Comparison of ENCODE assay signal across 14 cellular contexts in the genomic region with DNA sequence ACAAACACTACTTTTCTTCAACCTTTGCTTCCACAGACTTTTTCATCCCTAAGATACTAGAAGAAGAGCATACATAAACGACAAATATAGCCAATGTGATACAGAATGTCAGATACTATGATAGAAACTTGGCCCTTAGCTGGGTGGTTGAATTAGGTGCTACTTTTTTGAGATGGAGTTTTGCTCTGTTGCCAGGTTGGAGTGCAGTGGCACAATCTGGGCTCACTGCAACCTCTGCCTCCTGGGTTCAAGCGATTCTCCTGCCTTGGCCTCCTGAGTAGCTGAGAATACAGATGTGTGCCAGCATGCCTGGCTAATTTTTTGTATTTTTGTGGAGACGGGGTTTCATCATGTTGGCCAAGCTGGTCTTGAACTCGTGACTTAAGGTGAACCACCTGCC. TPM values are rescaled to one million over a fixed set of nuclear protein-coding genes. Genes with fewer than 3 reads are reported as not detected.
DNase-seq lines count a peak whose midpoint lies in the region; ATAC-seq, FAIRE-seq and TF ChIP-seq lines count a peak whose summit lies in the region.
"Had no signal": no experiment of that assay in that cellular context is flagged by ENCODE, and none has a peak within 500 bp of the region (broad histone marks: within the 10 kb centered on the region; RNA-seq: fewer than 3 reads in every experiment).

No MANE protein-coding gene starts in this region.

- ATAC-seq in CD4-positive, CD25-positive, alpha-beta regulatory T cell (ENCODE audit: low read depth in 2 of 2) = no peak
- ATAC-seq in GM18505 (IDR thresholded peaks at IDR 0.05; ENCODE audit: unreplicated experiment) (no peak), GM19351 (IDR thresholded peaks at IDR 0.05; ENCODE audit: unreplicated experiment) (no peak)
- ATAC-seq: gastrocnemius medialis, sciatic nerve had no signal

- H2BK5ac ChIP-seq in H9 (ENCODE audit: insufficient read length, low read length) = no peak overlapping the region

- no peak overlapping the region for H2BK120ac ChIP-seq in H9 (ENCODE audit: low read depth, low read length, poor library complexity, severe bottlenecking)

- no peaks in the 10 kb centered on the region for H3K9me3 ChIP-seq in CD4-positive, CD25-positive, alpha-beta regulatory T cell (ENCODE audit: control insufficient read depth in 2 of 2, low read length in 2 of 2)
- no peaks in the 10 kb centered on the region for H3K9me3 ChIP-seq in H9 (ENCODE audit: control insufficient read depth, low read depth, low read length)
- H3K9me3 ChIP-seq in keratinocyte (ENCODE audit: control insufficient read depth, low read depth, low read length) = no peaks in the 10 kb centered on the region
- H3K9me3 ChIP-seq: gastrocnemius medialis had no signal

- H4K20me1 ChIP-seq in H9 (ENCODE audit: control insufficient read depth, insufficient read depth, insufficient read length) = no peaks in the 10 kb centered on the region
- peaks cover 44% of the 10 kb centered on the region for H4K20me1 ChIP-seq in keratinocyte (ENCODE audit: control insufficient read depth, extremely low read depth, insufficient read depth, low read length)

- H3K18ac ChIP-seq in H9 (ENCODE audit: insufficient read length, low read depth, low read length) = no peak overlapping the region

- H2AFZ ChIP-seq in H9 (ENCODE audit: low read length) = no peak overlapping the region
- no peak overlapping the region for H2AFZ ChIP-seq in keratinocyte (ENCODE audit: control insufficient read depth, low read length)

- peaks cover 5% of the 10 kb centered on the region for H3K23me2 ChIP-seq in H9 (ENCODE audit: insufficient read length, low read depth, low read length, poor library complexity, severe bottlenecking)

- dilution Hi-C loops in keratinocyte (cut with MboI; ENCODE audit: extremely low pct_ligation_motif_present, low sequenced_read_pairs) = no loop called here

- no peak overlapping the region for H3K23ac ChIP-seq in H9 (ENCODE audit: insufficient read length, low read depth, low read length)

- H3T11ph ChIP-seq in H9 (ENCODE audit: low read length) = no peak overlapping the region

- H3K9me3 Mint-ChIP-seq in CD4-positive, CD25-positive, alpha-beta regulatory T cell = no peaks in the 10 kb centered on the region
- H3K9me3 Mint-ChIP-seq in H9 = peaks cover 2 to 3% of the 10 kb centered on the region in 2 experiments; a peak in 2 of 5 replicates
- H3K9me3 Mint-ChIP-seq in activated T-helper 1 cell treated with anti-CD3 and anti-CD28 coated beads, Interleukin-12 subunit alpha, Interleukin-12 subunit beta, Interleukin-2, Interleukin-4 antibody, amounts not matched to agents 30 ng/mL and 10 ng/mL and 1 ng/mL, durations not matched to agents 14 hours and 24 hours and 36 hours = no peaks in the 10 kb centered on the region

- no peak overlapping the region for H2BK12ac ChIP-seq in H9 (ENCODE audit: insufficient read length, low read depth, low read length)

- H3K36me3 Mint-ChIP-seq in CD4-positive, CD25-positive, alpha-beta regulatory T cell = peaks cover 32% of the 10 kb centered on the region
- peaks cover 47 to 73% (median 57%) of the 10 kb centered on the region in 3 experiments for H3K36me3 Mint-ChIP-seq in H9 (ENCODE audit: insufficient read depth in 1 of 3, low read depth in 3 of 3)
- H3K36me3 Mint-ChIP-seq in activated T-helper 1 cell treated with anti-CD3 and anti-CD28 coated beads, Interleukin-12 subunit alpha, Interleukin-12 subunit beta, Interleukin-2, Interleukin-4 antibody, amounts not matched to agents 30 ng/mL and 10 ng/mL and 1 ng/mL, durations not matched to agents 14 hours and 24 hours and 36 hours (ENCODE audit: low read depth) = peaks cover 57% of the 10 kb centered on the region

- TF ChIP-seq CTCF in H9 (conservative IDR thresholded peaks at IDR 0.05) (no peak), keratinocyte (optimal IDR thresholded peaks at IDR 0.05 in 1 of 3, IDR thresholded peaks at IDR 0.05 in 1 of 3, conservative IDR thresholded peaks at IDR 0.05 in 1 of 3; ENCODE audit: extremely low read depth in 1 of 3, insufficient read depth in 2 of 3, low read length in 3 of 3) (no peak)

- no peak overlapping the region for H2BK20ac ChIP-seq in H9 (ENCODE audit: low read depth, low read length, poor library complexity, severe bottlenecking)

- H3K4me2 ChIP-seq in H9 (ENCODE audit: insufficient read depth, insufficient read length, low read length) (no peak overlapping the region), keratinocyte (ENCODE audit: control insufficient read depth, extremely low read depth, insufficient read depth, low read depth, low read length) (peak overlapping the region; percentile 97)

- TF ChIP-seq POLR2A in GM18505 (IDR thresholded peaks at IDR 0.05; ENCODE audit: borderline replicate concordance, extremely low read depth, insufficient read depth, insufficient read length) = no peak

- FAIRE-seq in keratinocyte (lab: Jason Lieb, UNC) = no peak

- H4K5ac ChIP-seq in H9 (ENCODE audit: insufficient read length, low read depth, low read length) = no peak overlapping the region

- in situ Hi-C loops in G401 (cut with HindIII; ENCODE audit: low sequenced_read_pairs) = no loop called here

- no CpG with 5 or more reads among the region's 4 CpGs for WGBS in H9 (ENCODE audit: extremely low coverage, insufficient read length, low lambda C conversion rate)

- H3K27me3 ChIP-seq in CD4-positive, CD25-positive, alpha-beta regulatory T cell (ENCODE audit: control insufficient read depth, insufficient read depth, low read length) = no peaks in the 10 kb centered on the region
- H3K27me3 ChIP-seq in H9 (ENCODE audit: insufficient read depth, low read length) (no peaks in the 10 kb centered on the region), keratinocyte (ENCODE audit: control insufficient read depth, extremely low read depth, insufficient read depth, low read length) (no peaks in the 10 kb centered on the region)
- H3K27me3 ChIP-seq: gastrocnemius medialis had no signal

- H3K79me1 ChIP-seq in H9 (ENCODE audit: insufficient read depth, low read depth, low read length, poor library complexity, severe bottlenecking) = peaks cover 2% of the 10 kb centered on the region

- H3K27ac Mint-ChIP-seq in CD4-positive, CD25-positive, alpha-beta regulatory T cell = peak overlapping the region in 2 of 3 donors; percentile 59 to 78
- peak overlapping the region in 2 of 3 experiments; percentile 30 to 42; a peak in 2 of 7 replicates for H3K27ac Mint-ChIP-seq in H9
- H3K27ac Mint-ChIP-seq in activated T-helper 1 cell treated with anti-CD3 and anti-CD28 coated beads, Interleukin-12 subunit alpha, Interleukin-12 subunit beta, Interleukin-2, Interleukin-4 antibody, amounts not matched to agents 30 ng/mL and 10 ng/mL and 1 ng/mL, durations not matched to agents 14 hours and 24 hours and 36 hours = peak overlapping the region; percentile 4

- H3K4me1 Mint-ChIP-seq in CD4-positive, CD25-positive, alpha-beta regulatory T cell = peaks cover 13 to 52% (median 38%) of the 10 kb centered on the region in 4 donors
- H3K4me1 Mint-ChIP-seq in H9 = peaks cover 9 to 15% of the 10 kb centered on the region in 2 experiments
- peaks cover 34% of the 10 kb centered on the region for H3K4me1 Mint-ChIP-seq in activated T-helper 1 cell treated with anti-CD3 and anti-CD28 coated beads, Interleukin-12 subunit alpha, Interleukin-12 subunit beta, Interleukin-2, Interleukin-4 antibody, amounts not matched to agents 30 ng/mL and 10 ng/mL and 1 ng/mL, durations not matched to agents 14 hours and 24 hours and 36 hours (ENCODE audit: low read depth)

- peak overlapping the region; percentile 32 for H3K4me3 ChIP-seq in CD4-positive, CD25-positive, alpha-beta regulatory T cell (ENCODE audit: low read depth, low read length)
- H3K4me3 ChIP-seq in keratinocyte (ENCODE audit: control insufficient read depth in 2 of 3, extremely low read depth in 1 of 3, insufficient read depth in 2 of 3, low read depth in 1 of 3, low read length in 3 of 3) = no peak overlapping the region
- H3K4me3 ChIP-seq: gastrocnemius medialis had no signal

- H3K36me3 ChIP-seq in CD4-positive, CD25-positive, alpha-beta regulatory T cell (ENCODE audit: control insufficient read depth, insufficient read depth, low read length) = peaks cover 51% of the 10 kb centered on the region
- H3K36me3 ChIP-seq in keratinocyte (ENCODE audit: control insufficient read depth in 2 of 2, extremely low read depth in 1 of 2, insufficient read depth in 2 of 2, low read length in 2 of 2) = peaks cover 20 to 45% of the 10 kb centered on the region in 2 experiments

- no peak overlapping the region for H4K91ac ChIP-seq in H9 (ENCODE audit: insufficient read length, low read depth, low read length)

- no peak overlapping the region for H4K8ac ChIP-seq in H9 (replicated peaks; ENCODE audit: insufficient read length, low read depth, low read length)

- H3K4me1 ChIP-seq in CD4-positive, CD25-positive, alpha-beta regulatory T cell (ENCODE audit: control insufficient read depth, insufficient read depth, low read length, poor library complexity, severe bottlenecking) = peaks cover 32% of the 10 kb centered on the region
- H3K4me1 ChIP-seq in H9 (ENCODE audit: insufficient read depth, low read length) (no peaks in the 10 kb centered on the region), keratinocyte (ENCODE audit: control insufficient read depth, extremely low read depth, insufficient read depth, low read length) (peaks cover 23% of the 10 kb centered on the region)

- H3K27ac ChIP-seq in CD4-positive, CD25-positive, alpha-beta regulatory T cell (ENCODE audit: insufficient read depth, low read length, poor library complexity, severe bottlenecking) = no peak overlapping the region
- no peak overlapping the region for H3K27ac ChIP-seq in H9 (ENCODE audit: insufficient read length, low read depth, low read length)
- H3K27ac ChIP-seq in keratinocyte (ENCODE audit: control insufficient read depth, insufficient read depth, low read length) = peak overlapping the region; percentile 100
- H3K27ac ChIP-seq: gastrocnemius medialis had no signal

- no peak overlapping the region for H3K14ac ChIP-seq in H9 (ENCODE audit: insufficient read depth, low read length)

- peaks cover 20% of the 10 kb centered on the region; the same call in 1 of the 2 replicates for H3K79me2 ChIP-seq in H9 (ENCODE audit: insufficient read depth, low read length)
- peaks cover 39% of the 10 kb centered on the region for H3K79me2 ChIP-seq in keratinocyte (ENCODE audit: control insufficient read depth, insufficient read depth, low read length)

- intact Hi-C loops in activated T-helper 1 cell treated with anti-CD3 and anti-CD28 coated beads, Interleukin-12 subunit alpha, Interleukin-12 subunit beta, Interleukin-2, Interleukin-4 antibody, amounts not matched to agents 30 ng/mL and 10 ng/mL and 1 ng/mL, durations not matched to agents 14 hours and 24 hours and 36 hours (cut with micrococcal nuclease) = no loop called here

- no peak for DNase-seq in CD4-positive, CD25-positive, alpha-beta regulatory T cell
- no peak for DNase-seq in H9
- no peak for DNase-seq in activated T-helper 1 cell treated with anti-CD3 and anti-CD28 coated beads, Interleukin-12 subunit alpha, Interleukin-12 subunit beta, Interleukin-2, Interleukin-4 antibody, amounts not matched to agents 30 ng/mL and 10 ng/mL and 1 ng/mL, durations not matched to agents 14 hours and 24 hours and 36 hours (ENCODE audit: low spot score)
- DNase-seq in keratinocyte (ENCODE audit: low read depth, low spot score) = no peak
- no peak for DNase-seq in G401 (ENCODE audit: low spot score)
- no peak for DNase-seq in dermis blood vessel endothelial cell
- DNase-seq: activated CD4-positive, alpha-beta T cell treated with anti-CD3 and anti-CD28 coated beads, Interleukin-2, amount 50 U/mL, for 4 hours; effector CD4-positive, alpha-beta T cell; gastrocnemius medialis; KG1; NK-92 treated with Interleukin-12 subunit alpha and Interleukin-12 subunit beta, amount 100 ng/mL, for 24 hours had no signal

- no peak overlapping the region for H3K9ac ChIP-seq in H9 (ENCODE audit: extremely low read depth, insufficient read length, low read length)
- no peak overlapping the region for H3K9ac ChIP-seq in keratinocyte (ENCODE audit: control insufficient read depth, extremely low read depth, insufficient read depth, low read length)

- H3K27me3 Mint-ChIP-seq in CD4-positive, CD25-positive, alpha-beta regulatory T cell = peaks cover 4% of the 10 kb centered on the region
- H3K27me3 Mint-ChIP-seq in H9 (ENCODE audit: low read depth) = peaks cover 5% of the 10 kb centered on the region; the same call in 1 of the 2 replicates
- H3K27me3 Mint-ChIP-seq in activated T-helper 1 cell treated with anti-CD3 and anti-CD28 coated beads, Interleukin-12 subunit alpha, Interleukin-12 subunit beta, Interleukin-2, Interleukin-4 antibody, amounts not matched to agents 30 ng/mL and 10 ng/mL and 1 ng/mL, durations not matched to agents 14 hours and 24 hours and 36 hours (ENCODE audit: insufficient read depth) = no peaks in the 10 kb centered on the region

- peaks cover 3% of the 10 kb centered on the region for H3K9me1 ChIP-seq in keratinocyte (ENCODE audit: control insufficient read depth, extremely low read depth, insufficient read depth, low read length)

- H3K4ac ChIP-seq in H9 (ENCODE audit: low read depth, low read length) = no peak overlapping the region

- no peak overlapping the region for H3K56ac ChIP-seq in H9 (ENCODE audit: insufficient read length, low read depth, low read length)

- no peak overlapping the region for H2AK5ac ChIP-seq in H9 (ENCODE audit: insufficient read length, low read length)

- H3K4me3 Mint-ChIP-seq in CD4-positive, CD25-positive, alpha-beta regulatory T cell = peak overlapping the region; percentile 10 to 23 (median 16)
- H3K4me3 Mint-ChIP-seq in H9 = peak overlapping the region; percentile 13 to 32; a peak in 2 of 5 replicates
- H3K4me3 Mint-ChIP-seq in activated T-helper 1 cell treated with anti-CD3 and anti-CD28 coated beads, Interleukin-12 subunit alpha, Interleukin-12 subunit beta, Interleukin-2, Interleukin-4 antibody, amounts not matched to agents 30 ng/mL and 10 ng/mL and 1 ng/mL, durations not matched to agents 14 hours and 24 hours and 36 hours = peak overlapping the region; percentile 12

- H2BK15ac ChIP-seq in H9 (ENCODE audit: low read depth, low read length) = no peak overlapping the region

RNA-seq across cellular contexts. Expression of gene PPIA, which starts 3.5 kb away (rescaled TPM):
- 670 TPM for total RNA-seq in CD4-positive, CD25-positive, alpha-beta regulatory T cell
- 1,000 to 10,000 TPM; 4,149 to 4,426 (median 4,258) TPM for polyA plus RNA-seq in CD4-positive, CD25-positive, alpha-beta regulatory T cell
- total RNA-seq in H9 (2021) (2,409 and 2,440 TPM in 2 replicates), dermis blood vessel endothelial cell (3,103 and 4,000 TPM in 2 replicates)
- total RNA-seq in activated T-helper 1 cell treated with anti-CD3 and anti-CD28 coated beads, Interleukin-12 subunit alpha, Interleukin-12 subunit beta, Interleukin-2, Interleukin-4 antibody, amounts not matched to agents 30 ng/mL and 10 ng/mL and 1 ng/mL, durations not matched to agents 14 hours and 24 hours and 36 hours = 2,141 and 2,153 TPM in 2 replicates
- polyA plus RNA-seq in keratinocyte = 5,379 to 8,856 TPM (median 6,965 TPM) in 3 replicates
- 671 TPM for polyA plus RNA-seq in keratinocyte (2011; ENCODE audit: low read depth)
- 6,024 and 8,186 TPM in 2 replicates for polyA plus RNA-seq in keratinocyte (2011; cell fraction: cytosol; rRNA removed)
- polyA plus RNA-seq in keratinocyte (2011; cell fraction: nucleus; rRNA removed) = 3,422 and 3,586 TPM in 2 replicates
- polyA plus RNA-seq in keratinocyte (2012; ENCODE audit: low replicate concordance) = 2,587 and 4,023 TPM in 2 replicates
- polyA minus RNA-seq in keratinocyte = 828 to 2,438 TPM (median 2,293 TPM) in 3 replicates
- 1,285 TPM for polyA minus RNA-seq in keratinocyte (2011; cell fraction: cytosol; rRNA and poly(A)+ RNA removed)
- polyA minus RNA-seq in keratinocyte (2011; cell fraction: nucleus; rRNA and poly(A)+ RNA removed) = 536 and 754 TPM in 2 replicates
- 4,753 and 4,999 TPM in 2 replicates for total RNA-seq in G401 (2014; rRNA removed; shearing (Covaris generic))

RNA-seq across cellular contexts. Expression of gene H2AZ2, which starts 47.9 kb away (rescaled TPM):
- 186 TPM for total RNA-seq in CD4-positive, CD25-positive, alpha-beta regulatory T cell
- 100 to 1,000 TPM; 250 to 315 (median 275) TPM for polyA plus RNA-seq in CD4-positive, CD25-positive, alpha-beta regulatory T cell
- total RNA-seq in H9 (2021) = 208 TPM in 2 replicates
- 187 and 190 TPM in 2 replicates for total RNA-seq in activated T-helper 1 cell treated with anti-CD3 and anti-CD28 coated beads, Interleukin-12 subunit alpha, Interleukin-12 subunit beta, Interleukin-2, Interleukin-4 antibody, amounts not matched to agents 30 ng/mL and 10 ng/mL and 1 ng/mL, durations not matched to agents 14 hours and 24 hours and 36 hours
- polyA plus RNA-seq in keratinocyte = 62.6 to 139 TPM (median 131 TPM) in 3 replicates
- polyA plus RNA-seq in keratinocyte (2011; ENCODE audit: low read depth) = 54.4 TPM
- 79.9 and 107 TPM in 2 replicates for polyA plus RNA-seq in keratinocyte (2011; cell fraction: cytosol; rRNA removed)
- polyA plus RNA-seq in keratinocyte (2011; cell fraction: nucleus; rRNA removed) = 30.9 and 39.7 TPM in 2 replicates
- polyA plus RNA-seq in keratinocyte (2012; ENCODE audit: low replicate concordance) = 58.6 and 129 TPM in 2 replicates
- polyA minus RNA-seq in keratinocyte = 47.6 to 84.5 TPM (median 48.3 TPM) in 3 replicates
- 26.1 TPM for polyA minus RNA-seq in keratinocyte (2011; cell fraction: cytosol; rRNA and poly(A)+ RNA removed)
- polyA minus RNA-seq in keratinocyte (2011; cell fraction: nucleus; rRNA and poly(A)+ RNA removed) = 7.8 and 23.9 TPM in 2 replicates
- 315 and 379 TPM in 2 replicates for total RNA-seq in G401 (2014; rRNA removed; shearing (Covaris generic))
- 158 and 274 TPM in 2 replicates for total RNA-seq in dermis blood vessel endothelial cell

RNA-seq across cellular contexts. Expression of gene ZMIZ2, which starts 51.3 kb away (rescaled TPM):
- total RNA-seq in CD4-positive, CD25-positive, alpha-beta regulatory T cell = 110 TPM
- 1 to 10 TPM; 2.9 to 5.0 (median 4.4) TPM for polyA plus RNA-seq in CD4-positive, CD25-positive, alpha-beta regulatory T cell
- total RNA-seq in H9 (2021) = 71.8 and 72.9 TPM in 2 replicates
- 123 and 129 TPM in 2 replicates for total RNA-seq in activated T-helper 1 cell treated with anti-CD3 and anti-CD28 coated beads, Interleukin-12 subunit alpha, Interleukin-12 subunit beta, Interleukin-2, Interleukin-4 antibody, amounts not matched to agents 30 ng/mL and 10 ng/mL and 1 ng/mL, durations not matched to agents 14 hours and 24 hours and 36 hours
- 3.2 to 5.4 TPM (median 4.7 TPM) in 3 replicates for polyA plus RNA-seq in keratinocyte
- polyA plus RNA-seq in keratinocyte (2011; ENCODE audit: low read depth) = 9.1 TPM
- polyA plus RNA-seq in keratinocyte (2011; cell fraction: cytosol; rRNA removed) = 2.0 and 4.4 TPM in 2 replicates
- 30.8 and 44.3 TPM in 2 replicates for polyA plus RNA-seq in keratinocyte (2011; cell fraction: nucleus; rRNA removed)
- polyA plus RNA-seq in keratinocyte (2012; ENCODE audit: low replicate concordance) = 19.4 TPM in 2 replicates
- polyA minus RNA-seq in keratinocyte = 9.7 to 19.9 TPM (median 10.2 TPM) in 3 replicates
- polyA minus RNA-seq in keratinocyte (2011; cell fraction: cytosol; rRNA and poly(A)+ RNA removed) = 12.1 TPM
- 14.4 and 17.2 TPM in 2 replicates for polyA minus RNA-seq in keratinocyte (2011; cell fraction: nucleus; rRNA and poly(A)+ RNA removed)
- total RNA-seq in G401 (2014; rRNA removed; shearing (Covaris generic)) = 0.92 and 2.3 TPM in 2 replicates
- 10.5 and 10.6 TPM in 2 replicates for total RNA-seq in dermis blood vessel endothelial cell

Comparison
In these comparisons a context has a peak if more than half of its experiments do, and no peak if none do; other contexts are left out.
1. H3K27ac Mint-ChIP-seq: peak in every context shown above with its lines; median percentile 68 in CD4-positive, CD25-positive, alpha-beta regulatory T cell; 36 in H9; 4 in activated T-helper 1 cell treated with anti-CD3 and anti-CD28 coated beads, Interleukin-12 subunit alpha, Interleukin-12 subunit beta, Interleukin-2, Interleukin-4 antibody, amounts not matched to agents 30 ng/mL and 10 ng/mL and 1 ng/mL, durations not matched to agents 14 hours and 24 hours and 36 hours.